9 cellular contexts compared by ENCODE assay signal in genomic region chr11:108394744-108395284, GRCh38.
"Had no signal": no experiment of that assay in that cellular context is flagged by ENCODE, and none has a peak within 500 bp of the region (broad histone marks: within the 10 kb centered on the region; RNA-seq: fewer than 3 reads in every experiment).

No MANE protein-coding gene starts in this region.

- H3K9me3 ChIP-seq: HAP-1 had no signal

- H3K36me3 ChIP-seq: HAP-1 had no signal

- H2AFZ ChIP-seq: GM23248 had no signal

- H3K27ac ChIP-seq: GM23248, HL-60 had no signal

- H3K4me1 ChIP-seq: HAP-1 had no signal

- H3K9ac ChIP-seq: GM23248 had no signal

- ATAC-seq: HCT116 had no signal

- H3K4me3 ChIP-seq: GM23248, HAP-1 had no signal

- DNase-seq: GM23248, GOT3, H7, HFFc6, IMR-90, KBM-7 had no signal
